Comparison of ENCODE assay signal across 25 cellular contexts in the genomic region with DNA sequence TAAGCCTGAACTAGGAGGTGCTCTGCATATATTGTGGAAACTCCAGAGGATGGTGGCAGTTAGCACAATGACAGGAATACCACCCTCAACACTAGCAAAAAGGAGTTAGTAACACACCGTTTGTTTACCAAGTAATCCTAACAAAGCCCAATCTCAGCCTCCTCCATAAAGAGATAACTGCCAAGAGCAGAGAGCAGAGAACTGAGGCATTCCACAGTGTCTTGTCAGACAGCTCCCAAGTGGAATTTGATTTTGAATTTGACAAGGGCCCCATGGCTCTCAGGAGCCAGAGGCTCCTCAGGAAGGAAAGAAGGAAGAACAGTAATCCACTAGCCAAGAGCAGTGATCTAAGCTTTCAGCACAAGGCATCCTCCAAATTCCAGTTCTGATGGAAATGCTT.
"Had no signal": no experiment of that assay in that cellular context is flagged by ENCODE, and none has a peak within 500 bp of the region (broad histone marks: within the 10 kb centered on the region; RNA-seq: fewer than 3 reads in every experiment).

No MANE protein-coding gene starts in this region.

- H3K36me3 ChIP-seq: colonic mucosa, ovary, right lobe of liver, transverse colon had no signal

- H3K27me3 Mint-ChIP-seq: activated B cell treated with CpG ODN at 0.5 μM for 24 hours; activated CD8-positive, alpha-beta T cell treated with anti-CD3 and anti-CD28 coated beads for 36 hours; memory B cell; natural killer cell treated with Interleukin-12 subunit alpha and Interleukin-12 subunit beta and Interleukin-15 and Interleukin-18, amount 100 ng/mL, for 72 hours had no signal

- H3K4me1 ChIP-seq: body of pancreas, colonic mucosa, right lobe of liver, testis, transverse colon had no signal

- H3K27me3 ChIP-seq: body of pancreas, colonic mucosa, ovary, right lobe of liver, testis, transverse colon had no signal

- H3K4me3 ChIP-seq: body of pancreas, colonic mucosa, ovary, right lobe of liver, skin epidermis, testis, transverse colon had no signal

- H3K9me3 Mint-ChIP-seq: activated B cell treated with CpG ODN at 0.5 μM for 24 hours; activated CD8-positive, alpha-beta T cell treated with anti-CD3 and anti-CD28 coated beads for 36 hours; activated T-helper 2 cell treated with anti-CD3 and anti-CD28 coated beads, Interferon-gamma antibody, Interleukin-2, Interleukin-4, amounts not matched to agents 10 μg/mL and 5 μg/mL and 100 μg/mL, durations not matched to agents 14 hours and 24 hours and 36 hours; memory B cell; T-helper 2 cell treated with Interferon-gamma antibody and Interleukin-4, amounts not matched to agents 5 μg/mL and 100 μg/mL, for 36 hours had no signal

- H3K27ac Mint-ChIP-seq: activated B cell treated with CpG ODN at 0.5 μM for 24 hours; activated CD8-positive, alpha-beta T cell treated with anti-CD3 and anti-CD28 coated beads for 36 hours; activated naive CD4-positive, alpha-beta T cell treated with anti-CD3 and anti-CD28 coated beads, Interleukin-2, amount 50 U/mL, for 24 hours; activated T-helper 2 cell treated with anti-CD3 and anti-CD28 coated beads, Interferon-gamma antibody, Interleukin-2, Interleukin-4, amounts not matched to agents 10 μg/mL and 5 μg/mL and 100 μg/mL, durations not matched to agents 14 hours and 24 hours and 36 hours; immature natural killer cell; memory B cell; natural killer cell treated with Interleukin-12 subunit alpha and Interleukin-12 subunit beta and Interleukin-15 and Interleukin-18, amount 100 ng/mL, for 72 hours; progenitor cell of endocrine pancreas; T-helper 2 cell treated with Interferon-gamma antibody and Interleukin-4, amounts not matched to agents 5 μg/mL and 100 μg/mL, for 36 hours had no signal

- H3K4me3 Mint-ChIP-seq: activated B cell treated with CpG ODN at 0.5 μM for 24 hours; activated CD8-positive, alpha-beta T cell treated with anti-CD3 and anti-CD28 coated beads for 36 hours; activated naive CD4-positive, alpha-beta T cell treated with anti-CD3 and anti-CD28 coated beads, Interleukin-2, amount 50 U/mL, for 24 hours; immature natural killer cell; memory B cell; natural killer cell treated with Interleukin-12 subunit alpha and Interleukin-12 subunit beta and Interleukin-15 and Interleukin-18, amount 100 ng/mL, for 72 hours; T-helper 2 cell treated with Interferon-gamma antibody and Interleukin-4, amounts not matched to agents 5 μg/mL and 100 μg/mL, for 36 hours had no signal

- H3K36me3 Mint-ChIP-seq: activated naive CD4-positive, alpha-beta T cell treated with anti-CD3 and anti-CD28 coated beads, Interleukin-2, amount 50 U/mL, for 24 hours; immature natural killer cell; memory B cell; natural killer cell treated with Interleukin-12 subunit alpha and Interleukin-12 subunit beta and Interleukin-15 and Interleukin-18, amount 100 ng/mL, for 72 hours had no signal

- H3K4me1 Mint-ChIP-seq: activated B cell treated with CpG ODN at 0.5 μM for 24 hours; activated naive CD4-positive, alpha-beta T cell treated with anti-CD3 and anti-CD28 coated beads, Interleukin-2, amount 50 U/mL, for 24 hours; immature natural killer cell; memory B cell had no signal

- DNase-seq: activated B cell treated with CpG ODN at 0.5 μM for 24 hours; activated CD4-positive, alpha-beta T cell treated with anti-CD3 and anti-CD28 coated beads, Interleukin-2, amount 50 U/mL, for 1 hour; activated CD8-positive, alpha-beta T cell treated with anti-CD3 and anti-CD28 coated beads for 36 hours; activated T-cell treated with anti-CD3 and anti-CD28 coated beads, Interleukin-2, amount 50 U/mL, for 48 hours; anterior cingulate cortex; body of pancreas; colonic mucosa; effector CD8-positive, alpha-beta T cell; head of caudate nucleus; hippocampal formation; immature natural killer cell; ovary; right lobe of liver; stimulated activated CD4-positive, alpha-beta T cell treated with anti-CD3 and anti-CD28 coated beads, Interleukin-12 subunit alpha, Interleukin-12 subunit beta, amount 100 ng/mL, for 4 hours; stimulated activated CD4-positive, alpha-beta T cell treated with anti-CD3 and anti-CD28 coated beads, Interleukin-4, amount 100 ng/mL, for 1 hour; stimulated activated naive CD8-positive, alpha-beta T cell treated with anti-CD3 and anti-CD28 coated beads, Interleukin-15, Interleukin-2, amounts not matched to agents 100 U/mL and 50 U/mL, for 24 hours; testis; transverse colon had no signal

- H3K9me3 ChIP-seq: body of pancreas, colonic mucosa, ovary, right lobe of liver, testis, transverse colon had no signal

- H3K27ac ChIP-seq: body of pancreas, colonic mucosa, ovary, right lobe of liver, skin epidermis, testis, transverse colon had no signal
